Comparison of ENCODE assay signal across 29 cellular contexts in the genomic region with DNA sequence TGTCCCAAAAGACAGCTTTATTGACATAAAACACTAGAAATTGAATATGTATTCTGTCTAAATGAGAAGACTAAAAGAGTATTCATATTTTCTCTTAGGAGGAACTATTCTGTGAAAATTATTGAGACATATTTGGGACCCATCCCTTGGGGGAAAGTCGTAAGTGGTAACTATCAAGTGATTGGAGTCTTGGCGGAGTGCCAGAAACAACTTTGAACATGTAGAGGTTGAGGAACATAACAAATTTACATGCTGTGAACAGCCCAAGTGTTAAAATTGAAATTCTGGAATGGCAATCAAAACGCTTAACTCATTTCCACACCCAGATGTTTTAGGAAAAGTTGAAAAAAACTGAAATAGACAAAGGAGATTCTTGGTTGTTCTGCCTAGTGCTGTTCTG.
DNase-seq lines count a peak whose midpoint lies in the region; ATAC-seq and TF ChIP-seq lines count a peak whose summit lies in the region.
"Had no signal": no experiment of that assay in that cellular context is flagged by ENCODE, and none has a peak within 500 bp of the region (broad histone marks: within the 10 kb centered on the region; RNA-seq: fewer than 3 reads in every experiment).

No MANE protein-coding gene starts in this region.

- no peak overlapping the region for H3K9ac ChIP-seq in adipocyte (ENCODE audit: low read length)

- peak; percentile 21 for DNase-seq in left cardiac atrium
- DNase-seq in heart right ventricle: no peak
- peak; percentile 95 for DNase-seq in NCI-H2171 (lab: John Stamatoyannopoulos, UW)
- DNase-seq in adipocyte (ENCODE audit: low read depth): peak; percentile 1
- peak; percentile 7 for DNase-seq in transverse colon
- DNase-seq in NCI-H1694 (lab: John Stamatoyannopoulos, UW): no peak
- no peak for DNase-seq in HPDE6-E6E7 (ENCODE audit: extremely low spot score)
- no peak for DNase-seq in LoVo (ENCODE audit: low spot score)
- DNase-seq: activated CD4-positive, alpha-beta memory T cell treated with anti-CD3 and anti-CD28 coated beads, Interleukin-2, amount 10 ng/mL, durations not matched to agents 7 days and 5 days; activated CD4-positive, alpha-beta T cell treated with anti-CD3 and anti-CD28 coated beads for 1 hour; activated naive CD4-positive, alpha-beta T cell treated with anti-CD3 and anti-CD28 coated beads, Interleukin-2, amount 50 U/mL, for 16 hours; amniotic stem cell; CD8-positive, alpha-beta T cell; DMS153; H7; NCI-H1092; NCI-H187 treated with DMSO at 0.1 percent for 48 hours; NK-92 treated with Interleukin-12 subunit alpha and Interleukin-12 subunit beta, amount 100 ng/mL, for 24 hours; occipital lobe; PC-9; right lobe of liver; spleen; tibial artery had no signal

- no peak for TF ChIP-seq POLR2A in transverse colon (IDR thresholded peaks at IDR 0.05)

- H3K9me3 ChIP-seq in heart right ventricle (peaks cover 0 to 3% (median 0%) of the 10 kb centered on the region in 11 donors), adipocyte (ENCODE audit: control insufficient read depth, low read length) (no peaks in the 10 kb centered on the region), transverse colon (no peaks in the 10 kb centered on the region)
- H3K9me3 ChIP-seq: mucosa of descending colon, prostate gland, right lobe of liver, tibial artery had no signal

- ATAC-seq in left cardiac atrium (no peak), heart right ventricle (no peak)
- ATAC-seq: CD8-positive, alpha-beta T cell; GM12878; mucosa of descending colon; natural killer cell treated with Interleukin-12 subunit alpha and Interleukin-12 subunit beta and Interleukin-15 and Interleukin-18, amount 100 ng/mL, for 72 hours; right lobe of liver; Right ventricle myocardium inferior had no signal

- in situ Hi-C loops in transverse colon (cut with MboI; ENCODE audit: low pct_ligation_motif_present in 1 of 4, low pct_unique_long_range_greater_than_20kb in 1 of 4, low sequenced_read_pairs in 3 of 4): no loop called here

- no peak overlapping the region for H3K4me3 ChIP-seq in heart right ventricle
- no peak overlapping the region for H3K4me3 ChIP-seq in adipocyte (ENCODE audit: low read length)
- no peak overlapping the region for H3K4me3 ChIP-seq in transverse colon
- H3K4me3 ChIP-seq: GM12878, lung, mucosa of descending colon, PC-9, prostate gland, right lobe of liver, spleen, tibial artery had no signal

- H3K4me1 ChIP-seq in heart right ventricle (no peaks in the 10 kb centered on the region), adipocyte (ENCODE audit: control insufficient read depth, insufficient read depth, low read length) (no peaks in the 10 kb centered on the region), transverse colon (no peaks in the 10 kb centered on the region)
- H3K4me1 ChIP-seq: prostate gland, right lobe of liver, spleen, tibial artery had no signal

- 41 to 48% methylated on average over 3 of the region's 3 CpGs for WGBS in heart right ventricle, 2 donors
- WGBS in transverse colon (ENCODE audit: low coverage in 1 of 2), 2 donors: 52 to 58% methylated on average over 3 of the region's 3 CpGs

- H3K27me3 ChIP-seq in heart right ventricle: no peaks in the 10 kb centered on the region
- no peaks in the 10 kb centered on the region for H3K27me3 ChIP-seq in adipocyte (replicated peaks; ENCODE audit: control insufficient read depth, insufficient read depth, low read length)
- H3K27me3 ChIP-seq in transverse colon: no peaks in the 10 kb centered on the region
- H3K27me3 ChIP-seq: right lobe of liver, spleen, tibial artery had no signal

- TF ChIP-seq EP300 in transverse colon (IDR thresholded peaks at IDR 0.05; ENCODE audit: low read depth): no peak

- H3K27ac ChIP-seq in heart right ventricle: no peak overlapping the region
- no peak overlapping the region for H3K27ac ChIP-seq in transverse colon
- H3K27ac ChIP-seq: PC-9, prostate gland, right lobe of liver, spleen, tibial artery had no signal

- TF ChIP-seq CTCF in heart right ventricle (IDR thresholded peaks at IDR 0.05): no peak
- no peak for TF ChIP-seq CTCF in transverse colon (IDR thresholded peaks at IDR 0.05)

- intact Hi-C loops in left cardiac atrium (cut with DNase I) (no loop called here), heart right ventricle (cut with DNase I) (no loop called here), transverse colon (cut with DNase I; ENCODE audit: low total_unique reads) (loop anchor here (10.0 kb wide), 1 partner anchor 1227 kb away; no protein-coding TSS in a partner anchor)

- H3K36me3 ChIP-seq in heart right ventricle: no peaks in the 10 kb centered on the region
- no peaks in the 10 kb centered on the region for H3K36me3 ChIP-seq in adipocyte (ENCODE audit: control insufficient read depth, insufficient read depth, low read length, severe bottlenecking)
- H3K36me3 ChIP-seq in transverse colon: no peaks in the 10 kb centered on the region
- H3K36me3 ChIP-seq: prostate gland, right lobe of liver, spleen, tibial artery had no signal

Comparison
In these comparisons a context has a peak if more than half of its experiments do, and no peak if none do; other contexts are left out.
1. DNase-seq: peak in left cardiac atrium (single experiment), NCI-H2171 (single experiment), adipocyte (single experiment) and transverse colon (single experiment); none in heart right ventricle (0 of 2), NCI-H1694 (single experiment), HPDE6-E6E7 (single experiment) and LoVo (single experiment).